Comparison of ENCODE assay signal across 8 cellular contexts in the genomic region with DNA sequence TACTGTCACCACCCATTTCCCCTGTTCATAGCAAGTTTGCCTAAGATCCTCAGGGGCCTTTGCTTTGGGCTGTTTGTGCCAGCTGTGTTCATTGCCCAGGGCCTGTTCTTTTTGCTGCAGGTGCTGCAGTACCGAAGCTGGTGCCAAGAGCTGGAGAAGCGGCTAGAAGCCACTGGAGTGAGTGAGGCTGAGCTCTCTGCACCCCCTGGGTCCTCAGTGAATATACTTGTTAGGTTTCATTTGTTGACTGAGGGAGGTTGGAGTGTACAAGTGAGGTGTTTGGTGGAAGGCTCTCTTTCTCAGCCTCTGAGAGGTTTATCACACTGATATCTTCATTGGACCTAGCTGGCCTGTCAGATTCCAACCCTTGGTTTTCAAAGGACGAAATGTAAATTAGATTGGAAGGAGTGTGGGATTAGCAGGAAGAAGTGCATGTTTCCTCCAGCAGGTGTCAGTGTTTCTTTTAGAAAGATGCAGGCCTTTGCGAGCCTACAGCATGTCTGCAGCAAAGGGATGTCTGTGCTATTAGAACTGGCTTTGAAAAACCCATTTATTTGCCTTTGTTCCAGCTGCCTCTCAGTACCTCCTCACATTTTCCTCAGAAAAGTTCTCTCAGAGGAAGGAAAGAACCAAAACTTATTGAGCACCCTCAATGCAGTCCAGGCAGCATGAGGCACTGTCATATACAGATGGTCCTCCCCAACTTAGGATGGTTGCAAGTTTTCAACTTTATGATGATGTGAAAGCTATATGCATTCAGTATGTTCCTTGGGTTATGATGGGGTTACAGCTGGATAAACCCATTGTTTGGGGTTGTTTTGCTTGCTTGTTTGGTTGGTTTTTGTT. TPM values are rescaled to one million over a fixed set of nuclear protein-coding genes. Genes with fewer than 3 reads are reported as not detected.
A peak's percentile ranks its signal among the peaks of the same experiment; 100 is the strongest.
DNase-seq lines count a peak whose midpoint lies in the region; ATAC-seq lines count a peak whose summit lies in the region.

No MANE protein-coding gene starts in this region.

- H3K4me1 ChIP-seq in CD8-positive, alpha-beta memory T cell (ENCODE audit: insufficient read depth, low read length) = no peaks in the 10 kb centered on the region

- peak; percentile 26 to 65 (median 49) for DNase-seq in CD8-positive, alpha-beta memory T cell
- DNase-seq in NCI-H774 (lab: John Stamatoyannopoulos, UW) = peak; percentile 18
- DNase-seq in activated CD4-positive, alpha-beta memory T cell treated with anti-CD3 and anti-CD28 coated beads for 36 hours = peak; percentile 58
- peak; percentile 73 for DNase-seq in epidermal melanocyte (ENCODE audit: insufficient read length, low spot score)
- peak; percentile 67 for DNase-seq in mucosa of gallbladder (ENCODE audit: low spot score)
- peak in 32 of 49 donors; percentile 1 to 69 (median 29) for DNase-seq in substantia nigra (lab: John Stamatoyannopoulos, UW)

- H3K4me3 Mint-ChIP-seq in CD8-positive, alpha-beta memory T cell = no peak overlapping the region
- no peak overlapping the region for H3K4me3 Mint-ChIP-seq in activated CD4-positive, alpha-beta memory T cell treated with anti-CD3 and anti-CD28 coated beads for 36 hours

- H3K9me3 Mint-ChIP-seq in CD8-positive, alpha-beta memory T cell = no peaks in the 10 kb centered on the region
- H3K9me3 Mint-ChIP-seq in activated CD4-positive, alpha-beta memory T cell treated with anti-CD3 and anti-CD28 coated beads for 36 hours = no peaks in the 10 kb centered on the region

- H3K27me3 ChIP-seq in CD8-positive, alpha-beta memory T cell (ENCODE audit: insufficient read depth, low read length, poor library complexity, severe bottlenecking) = no peaks in the 10 kb centered on the region

- no peaks in the 10 kb centered on the region for H3K9me3 ChIP-seq in CD8-positive, alpha-beta memory T cell (ENCODE audit: low read length)

- ATAC-seq in HG03354 (IDR thresholded peaks at IDR 0.05; ENCODE audit: poor library complexity, severe bottlenecking, unreplicated experiment) (peak; percentile 48), GM18498 (IDR thresholded peaks at IDR 0.05; ENCODE audit: unreplicated experiment) (no peak)

- peak overlapping the region in 4 of 8 donors; percentile 11 to 54 (median 31) for H3K27ac Mint-ChIP-seq in CD8-positive, alpha-beta memory T cell
- no peak overlapping the region for H3K27ac Mint-ChIP-seq in activated CD4-positive, alpha-beta memory T cell treated with anti-CD3 and anti-CD28 coated beads for 36 hours

- intact Hi-C loops in activated CD4-positive, alpha-beta memory T cell treated with anti-CD3 and anti-CD28 coated beads for 36 hours (cut with micrococcal nuclease) = no loop called here

- no peak overlapping the region for H3K4me3 ChIP-seq in CD8-positive, alpha-beta memory T cell (ENCODE audit: low read length)

- no peaks in the 10 kb centered on the region for H3K27me3 Mint-ChIP-seq in CD8-positive, alpha-beta memory T cell
- H3K27me3 Mint-ChIP-seq in activated CD4-positive, alpha-beta memory T cell treated with anti-CD3 and anti-CD28 coated beads for 36 hours = no peaks in the 10 kb centered on the region

- peaks cover 4 to 6% (median 5%) of the 10 kb centered on the region in 3 donors for H3K4me1 Mint-ChIP-seq in CD8-positive, alpha-beta memory T cell
- H3K4me1 Mint-ChIP-seq in activated CD4-positive, alpha-beta memory T cell treated with anti-CD3 and anti-CD28 coated beads for 36 hours (ENCODE audit: low read depth) = no peaks in the 10 kb centered on the region

- POLR2A ChIA-PET in CD8-positive, alpha-beta memory T cell (lab: Charles Lee) = interaction anchor here (1.6 kb wide), 1 partner anchor 27 kb away, joined by 5 read pairs; no protein-coding TSS in a partner anchor
- POLR2A ChIA-PET in activated CD4-positive, alpha-beta memory T cell treated with anti-CD3 and anti-CD28 coated beads for 36 hours (lab: Charles Lee) = no interaction called here

- no peak overlapping the region for H3K27ac ChIP-seq in CD8-positive, alpha-beta memory T cell (ENCODE audit: low read depth, low read length)
- no peak overlapping the region for H3K27ac ChIP-seq in substantia nigra (ENCODE audit: low read depth, low read length, poor library complexity, severe bottlenecking)

- peaks cover 4% of the 10 kb centered on the region for H3K36me3 ChIP-seq in CD8-positive, alpha-beta memory T cell (ENCODE audit: insufficient read depth, low read length)

- H3K36me3 Mint-ChIP-seq in CD8-positive, alpha-beta memory T cell = peaks cover 0 to 58% (median 6%) of the 10 kb centered on the region in 3 donors
- H3K36me3 Mint-ChIP-seq in activated CD4-positive, alpha-beta memory T cell treated with anti-CD3 and anti-CD28 coated beads for 36 hours = peaks cover 5% of the 10 kb centered on the region

- CTCF ChIA-PET in CD8-positive, alpha-beta memory T cell (lab: Charles Lee) = interaction anchor here (0.7 to 2.5 kb wide), 18 partner anchors 9 to 628 kb away, joined by 3 to 20 read pairs (median 4); a partner anchor contains a TSS
- CTCF ChIA-PET in activated CD4-positive, alpha-beta memory T cell treated with anti-CD3 and anti-CD28 coated beads for 36 hours (lab: Charles Lee) = interaction anchor here (0.6 to 3.5 kb wide), 35 partner anchors 9 to 529 kb away, joined by 3 to 19 read pairs (median 3); a partner anchor contains a TSS

RNA-seq across cellular contexts. Expression of a gene that starts 8.3 kb away (rescaled TPM):
- 10 to 100 TPM; 34.8 to 42.2 TPM for total RNA-seq in CD8-positive, alpha-beta memory T cell
- 17.2 TPM for polyA plus RNA-seq in CD8-positive, alpha-beta memory T cell
- total RNA-seq in activated CD4-positive, alpha-beta memory T cell treated with anti-CD3 and anti-CD28 coated beads for 36 hours = 10 to 100 TPM; 47.2 to 60.8 TPM
- 33.5 TPM for total RNA-seq in mucosa of gallbladder

RNA-seq across cellular contexts. Expression of a gene that starts 25.6 kb away (rescaled TPM):
- total RNA-seq in CD8-positive, alpha-beta memory T cell = not detected
- not detected for polyA plus RNA-seq in CD8-positive, alpha-beta memory T cell
- total RNA-seq in activated CD4-positive, alpha-beta memory T cell treated with anti-CD3 and anti-CD28 coated beads for 36 hours = not detected
- total RNA-seq in mucosa of gallbladder = 0.09 TPM

RNA-seq across cellular contexts. Expression of a gene that starts 51.9 kb away (rescaled TPM):
- total RNA-seq in CD8-positive, alpha-beta memory T cell = 10 to 100 TPM; 64.5 to 71.0 TPM
- polyA plus RNA-seq in CD8-positive, alpha-beta memory T cell = 14.3 TPM
- total RNA-seq in activated CD4-positive, alpha-beta memory T cell treated with anti-CD3 and anti-CD28 coated beads for 36 hours = 10 to 100 TPM; 44.4 to 48.6 TPM
- 48.0 TPM for total RNA-seq in mucosa of gallbladder

Comparison
In these comparisons a context has a peak if more than half of its experiments do, and no peak if none do; other contexts are left out.
1. DNase-seq: peak in every context shown above with its lines; median percentile 73 in epidermal melanocyte; 67 in mucosa of gallbladder; 58 in activated CD4-positive, alpha-beta memory T cell treated with anti-CD3 and anti-CD28 coated beads for 36 hours; 49 in CD8-positive, alpha-beta memory T cell; 29 in substantia nigra; 18 in NCI-H774.